26 cellular contexts compared by ENCODE assay signal in genomic region chr3:81214626-81215025, GRCh38.
"Had no signal": no experiment of that assay in that cellular context is flagged by ENCODE, and none has a peak within 500 bp of the region (broad histone marks: within the 10 kb centered on the region; RNA-seq: fewer than 3 reads in every experiment).

No MANE protein-coding gene starts in this region.

- H3K27ac Mint-ChIP-seq: activated CD8-positive, alpha-beta T cell treated with anti-CD3 and anti-CD28 coated beads, Interleukin-2, amount 10 ng/mL, durations not matched to agents 7 days and 5 days; activated naive CD4-positive, alpha-beta T cell treated with anti-CD3 and anti-CD28 coated beads, Interleukin-2, amount 50 U/mL, for 72 hours; activated T-cell treated with anti-CD3 and anti-CD28 coated beads, Interleukin-2, amount 50 U/mL, for 72 hours; immature natural killer cell; mesothelial cell of epicardium had no signal

- H3K36me3 Mint-ChIP-seq: activated naive CD4-positive, alpha-beta T cell treated with anti-CD3 and anti-CD28 coated beads, Interleukin-2, amount 50 U/mL, for 72 hours; immature natural killer cell; mesothelial cell of epicardium had no signal

- H3K4me3 Mint-ChIP-seq: activated CD8-positive, alpha-beta T cell treated with anti-CD3 and anti-CD28 coated beads, Interleukin-2, amount 10 ng/mL, durations not matched to agents 7 days and 5 days; activated T-cell treated with anti-CD3 and anti-CD28 coated beads, Interleukin-2, amount 50 U/mL, for 72 hours; immature natural killer cell; mesothelial cell of epicardium; neural crest cell had no signal

- H3K27me3 ChIP-seq: body of pancreas, esophagus muscularis mucosa, gastrocnemius medialis, heart left ventricle, pancreas, tibial nerve, vagina had no signal

- FAIRE-seq: pancreas had no signal

- H3K9me3 ChIP-seq: body of pancreas, esophagus muscularis mucosa, gastrocnemius medialis, heart left ventricle, lower lobe of right lung, pancreas, tibial nerve, vagina had no signal

- H3K9me3 Mint-ChIP-seq: mesothelial cell of epicardium, neural crest cell had no signal

- H3K4me1 Mint-ChIP-seq: mesothelial cell of epicardium, neural crest cell had no signal

- H3K4me3 ChIP-seq: body of pancreas, esophagus muscularis mucosa, gastrocnemius medialis, heart left ventricle, lower lobe of right lung, pancreas, skin epidermis, tibial nerve, vagina had no signal

- H3K27ac ChIP-seq: body of pancreas, esophagus muscularis mucosa, gastrocnemius medialis, heart left ventricle, lower lobe of right lung, pancreas, skin epidermis, tibial nerve, vagina had no signal

- DNase-seq: activated CD4-positive, alpha-beta T cell treated with anti-CD3 and anti-CD28 coated beads for 4 hours; activated CD8-positive, alpha-beta memory T cell treated with anti-CD3 and anti-CD28 coated beads, Interleukin-2, amount 50 U/mL, for 4 hours; activated CD8-positive, alpha-beta T cell treated with anti-CD3 and anti-CD28 coated beads, Interleukin-2, amount 10 ng/mL, durations not matched to agents 7 days and 5 days; activated gamma-delta T cell; activated T-cell treated with anti-CD3 and anti-CD28 coated beads, Interleukin-2, amount 50 U/mL, for 72 hours; body of pancreas; central memory CD4-positive, alpha-beta T cell; cortex of kidney; effector CD4-positive, alpha-beta T cell; gastrocnemius medialis; heart left ventricle; immature natural killer cell; left cardiac atrium; lower lobe of right lung; pancreas; stimulated activated CD4-positive, alpha-beta T cell treated with anti-CD3 and anti-CD28 coated beads, Interleukin-15, amount 100 ng/mL, for 24 hours; stimulated activated CD4-positive, alpha-beta T cell treated with anti-CD3 and anti-CD28 coated beads, Interleukin-4, amount 100 ng/mL, for 1 hour; stimulated activated naive CD4-positive, alpha-beta T cell; T-helper 2 cell had no signal

- H3K36me3 ChIP-seq: esophagus muscularis mucosa, gastrocnemius medialis, heart left ventricle, lower lobe of right lung, pancreas, tibial nerve, vagina had no signal

- H3K4me1 ChIP-seq: body of pancreas, esophagus muscularis mucosa, gastrocnemius medialis, heart left ventricle, lower lobe of right lung, pancreas, tibial nerve, vagina had no signal
